10 cellular contexts compared by ENCODE assay signal in genomic region chr7:42745357-42746022, GRCh38.
DNase-seq lines count a peak whose midpoint lies in the region; ATAC-seq and TF ChIP-seq lines count a peak whose summit lies in the region.
"Had no signal": no experiment of that assay in that cellular context is flagged by ENCODE, and none has a peak within 500 bp of the region (broad histone marks: within the 10 kb centered on the region; RNA-seq: fewer than 3 reads in every experiment).

No MANE protein-coding gene starts in this region.

- H3K36me3 Mint-ChIP-seq in activated naive CD4-positive, alpha-beta T cell treated with anti-CD3 and anti-CD28 coated beads for 36 hours (ENCODE audit: low read depth) = no peaks in the 10 kb centered on the region
- no peaks in the 10 kb centered on the region for H3K36me3 Mint-ChIP-seq in CD8-positive, alpha-beta memory T cell
- H3K36me3 Mint-ChIP-seq: memory B cell had no signal

- 37 to 40% methylated on average over 3 of the region's 3 CpGs for WGBS in upper lobe of left lung, 2 donors

- DNase-seq in GM06990 (ENCODE audit: extremely low read depth, insufficient read length) (no peak), HT-29 (ENCODE audit: low spot score) (peak; percentile 41), iris pigment epithelial cell (ENCODE audit: low read depth) (peak; percentile 39), upper lobe of left lung (no peak), NCI-H1436 (lab: John Stamatoyannopoulos, UW) (no peak)
- DNase-seq in activated naive CD4-positive, alpha-beta T cell treated with anti-CD3 and anti-CD28 coated beads for 36 hours = peak; percentile 45
- no peak for DNase-seq in CD8-positive, alpha-beta memory T cell

- TF ChIP-seq EP300 in upper lobe of left lung (IDR thresholded peaks at IDR 0.05) = no peak

- H3K9me3 Mint-ChIP-seq in activated naive CD4-positive, alpha-beta T cell treated with anti-CD3 and anti-CD28 coated beads for 36 hours = peaks cover 3% of the 10 kb centered on the region
- H3K9me3 Mint-ChIP-seq in CD8-positive, alpha-beta memory T cell = peaks cover 0 to 9% (median 2%) of the 10 kb centered on the region in 5 donors

- H3K27ac ChIP-seq in upper lobe of left lung = no peak overlapping the region
- no peak overlapping the region for H3K27ac ChIP-seq in CD8-positive, alpha-beta memory T cell (ENCODE audit: low read depth, low read length)
- H3K27ac ChIP-seq: SJSA1 had no signal

- H3K36me3 ChIP-seq in GM06990 (ENCODE audit: control insufficient read depth, insufficient read depth, low read length) (no peaks in the 10 kb centered on the region), upper lobe of left lung (no peaks in the 10 kb centered on the region)
- H3K36me3 ChIP-seq in CD8-positive, alpha-beta memory T cell (ENCODE audit: insufficient read depth, low read length) = no peaks in the 10 kb centered on the region
- H3K36me3 ChIP-seq: SJSA1 had no signal

- ATAC-seq in upper lobe of left lung (ENCODE audit: low FRiP score in 2 of 2) (peak; percentile 22 to 58), HG02588 (IDR thresholded peaks at IDR 0.05; ENCODE audit: unreplicated experiment) (no peak)

- H3K9me3 ChIP-seq in upper lobe of left lung = no peaks in the 10 kb centered on the region
- no peaks in the 10 kb centered on the region for H3K9me3 ChIP-seq in CD8-positive, alpha-beta memory T cell (ENCODE audit: low read length)

- CTCF ChIA-PET in activated naive CD4-positive, alpha-beta T cell treated with anti-CD3 and anti-CD28 coated beads for 36 hours (lab: Charles Lee) = interaction anchor here (0.6 to 1.6 kb wide), 13 partner anchors 9 to 731 kb away, joined by 3 to 5 read pairs (median 3); no protein-coding TSS in a partner anchor
- CTCF ChIA-PET in CD8-positive, alpha-beta memory T cell (lab: Charles Lee) = no interaction called here

- H3K27ac Mint-ChIP-seq in activated naive CD4-positive, alpha-beta T cell treated with anti-CD3 and anti-CD28 coated beads for 36 hours = no peak overlapping the region
- H3K27ac Mint-ChIP-seq in CD8-positive, alpha-beta memory T cell = no peak overlapping the region
- H3K27ac Mint-ChIP-seq: memory B cell had no signal

- H3K4me3 ChIP-seq in GM06990 (replicated peaks; ENCODE audit: low read depth, low read length) = no peak overlapping the region
- no peak overlapping the region for H3K4me3 ChIP-seq in upper lobe of left lung
- no peak overlapping the region for H3K4me3 ChIP-seq in CD8-positive, alpha-beta memory T cell (ENCODE audit: low read length)
- H3K4me3 ChIP-seq: SJSA1 had no signal

- POLR2A ChIA-PET in CD8-positive, alpha-beta memory T cell (lab: Charles Lee) = no interaction called here

- intact Hi-C loops in activated naive CD4-positive, alpha-beta T cell treated with anti-CD3 and anti-CD28 coated beads for 36 hours (cut with micrococcal nuclease) = no loop called here

- peaks cover 4% of the 10 kb centered on the region for H3K27me3 Mint-ChIP-seq in activated naive CD4-positive, alpha-beta T cell treated with anti-CD3 and anti-CD28 coated beads for 36 hours (ENCODE audit: low read depth)
- no peaks in the 10 kb centered on the region for H3K27me3 Mint-ChIP-seq in CD8-positive, alpha-beta memory T cell
- H3K27me3 Mint-ChIP-seq: memory B cell had no signal

- H3K4me1 ChIP-seq in upper lobe of left lung = no peaks in the 10 kb centered on the region
- no peaks in the 10 kb centered on the region for H3K4me1 ChIP-seq in CD8-positive, alpha-beta memory T cell (ENCODE audit: insufficient read depth, low read length)
- H3K4me1 ChIP-seq: SJSA1 had no signal

- TF ChIP-seq CTCF in GM06990 (IDR thresholded peaks at IDR 0.05; ENCODE audit: insufficient read depth, low read length, poor library complexity, severe bottlenecking) (peak; percentile 88), upper lobe of left lung (IDR thresholded peaks at IDR 0.05) (peak in 2 of 6 experiments; percentile 22 to 24)

- no peaks in the 10 kb centered on the region for H3K27me3 ChIP-seq in GM06990 (replicated peaks; ENCODE audit: control insufficient read depth, insufficient read depth, low read length)
- H3K27me3 ChIP-seq in upper lobe of left lung = no peaks in the 10 kb centered on the region
- no peaks in the 10 kb centered on the region for H3K27me3 ChIP-seq in CD8-positive, alpha-beta memory T cell (ENCODE audit: insufficient read depth, low read length, poor library complexity, severe bottlenecking)
- H3K27me3 ChIP-seq: SJSA1 had no signal

- TF ChIP-seq POLR2A in upper lobe of left lung (IDR thresholded peaks at IDR 0.05) = no peak

- H3K4me1 Mint-ChIP-seq in activated naive CD4-positive, alpha-beta T cell treated with anti-CD3 and anti-CD28 coated beads for 36 hours (ENCODE audit: low read depth) = no peaks in the 10 kb centered on the region
- no peaks in the 10 kb centered on the region for H3K4me1 Mint-ChIP-seq in CD8-positive, alpha-beta memory T cell
- H3K4me1 Mint-ChIP-seq: memory B cell had no signal

- no peak overlapping the region for H3K4me3 Mint-ChIP-seq in activated naive CD4-positive, alpha-beta T cell treated with anti-CD3 and anti-CD28 coated beads for 36 hours
- H3K4me3 Mint-ChIP-seq in CD8-positive, alpha-beta memory T cell = no peak overlapping the region
- H3K4me3 Mint-ChIP-seq: memory B cell had no signal

Comparison
In these comparisons a context has a peak if more than half of its experiments do, and no peak if none do; other contexts are left out.
1. DNase-seq: peak in HT-29 (single experiment), activated naive CD4-positive, alpha-beta T cell treated with anti-CD3 and anti-CD28 coated beads for 36 hours (single experiment) and iris pigment epithelial cell (single experiment); none in GM06990 (single experiment), upper lobe of left lung (0 of 2), NCI-H1436 (single experiment) and CD8-positive, alpha-beta memory T cell (0 of 5).